Comparison of ENCODE assay signal across 8 cellular contexts in the genomic region with DNA sequence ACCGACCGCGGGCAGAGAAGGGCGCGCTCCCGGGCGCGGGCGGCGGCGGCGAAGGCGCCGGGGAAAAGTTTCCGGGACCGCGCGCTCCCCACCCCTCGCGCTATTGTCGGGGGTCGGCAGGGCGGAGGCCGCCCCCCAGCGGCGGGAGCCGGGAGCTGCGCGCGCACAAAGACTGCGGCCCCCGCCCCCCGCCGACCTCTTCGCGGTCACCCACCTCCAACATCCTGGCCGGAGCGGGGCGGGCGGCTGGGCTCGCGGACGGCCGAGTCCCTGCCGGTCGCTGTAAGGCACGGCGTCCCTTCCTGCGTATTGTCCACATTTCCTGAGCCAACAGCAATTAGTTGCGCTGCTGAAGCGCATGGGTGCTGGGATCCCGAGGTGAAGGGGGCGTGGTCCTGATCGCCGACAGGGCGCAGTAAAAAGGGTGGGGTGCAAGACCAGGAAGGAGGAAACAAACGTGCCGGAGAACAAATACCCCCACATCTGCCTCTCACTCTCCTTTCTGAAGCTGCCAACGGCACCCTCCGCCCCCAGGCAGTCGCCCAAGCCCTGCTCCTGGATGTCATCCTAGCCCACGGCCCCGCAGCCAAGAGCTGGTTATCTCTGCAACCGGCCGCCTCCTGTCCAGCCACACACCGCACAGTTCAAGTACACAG. TPM values are rescaled to one million over a fixed set of nuclear protein-coding genes. Genes with fewer than 3 reads are reported as not detected.
DNase-seq lines count a peak whose midpoint lies in the region; ATAC-seq and TF ChIP-seq lines count a peak whose summit lies in the region.

A gene with protein sequence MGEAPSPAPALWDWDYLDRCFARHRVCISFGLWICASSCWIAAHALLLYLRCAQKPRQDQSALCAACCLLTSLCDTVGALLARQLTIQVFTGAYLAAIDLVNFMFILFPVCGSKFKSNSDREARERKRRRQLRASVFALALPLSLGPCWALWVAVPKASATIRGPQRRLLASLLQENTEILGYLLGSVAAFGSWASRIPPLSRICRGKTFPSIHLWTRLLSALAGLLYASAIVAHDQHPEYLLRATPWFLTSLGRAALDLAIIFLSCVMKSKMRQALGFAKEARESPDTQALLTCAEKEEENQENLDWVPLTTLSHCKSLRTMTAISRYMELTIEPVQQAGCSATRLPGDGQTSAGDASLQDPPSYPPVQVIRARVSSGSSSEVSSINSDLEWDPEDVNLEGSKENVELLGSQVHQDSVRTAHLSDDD (minus strand): TSS at position 71 of the 656 bp plus-strand sequence. CDS start 204 bp downstream, outside the sequence.

- ATAC-seq in HG02642 (IDR thresholded peaks at IDR 0.05; ENCODE audit: poor library complexity, unreplicated experiment) (peak; percentile 87), right cardiac atrium (peak; percentile 93)

- no peaks in the 10 kb centered on the region for H3K9me3 ChIP-seq in adrenal gland (replicated peaks in 1 of 3)
- H3K9me3 ChIP-seq in right cardiac atrium (ENCODE audit: control insufficient read depth, low read length), result no peaks in the 10 kb centered on the region

- intact Hi-C loops in adrenal gland (cut with DNase I) (no loop called here), right cardiac atrium (cut with DNase I) (no loop called here)

- H3K4me1 ChIP-seq in adrenal gland (replicated peaks in 1 of 2) (no peaks in the 10 kb centered on the region), right cardiac atrium (ENCODE audit: control insufficient read depth, insufficient read depth, low read length) (peaks cover 5% of the 10 kb centered on the region)

- H3K27ac ChIP-seq in adrenal gland, result peak within 1 kb of the TSS in 3 of 5 donors; percentile 22 to 74 (median 49)
- H3K27ac ChIP-seq in right cardiac atrium (ENCODE audit: low read length), result peak within 1 kb of the TSS; percentile 69

- TF ChIP-seq CTCF in GM12873 (IDR thresholded peaks at IDR 0.05; ENCODE audit: insufficient read depth, low read depth, low read length, missing control alignments) (peak; percentile 64), adrenal gland (IDR thresholded peaks at IDR 0.05) (peak in 5 of 6 experiments; percentile 10 to 62 (median 52))

- H3K27me3 ChIP-seq in adrenal gland (no peaks in the 10 kb centered on the region), right cardiac atrium (ENCODE audit: control insufficient read depth, insufficient read depth) (no peaks in the 10 kb centered on the region)

- H3K4me3 ChIP-seq in adrenal gland, result peak within 1 kb of the TSS; percentile 1 to 88 (median 56)
- H3K4me3 ChIP-seq in right cardiac atrium (ENCODE audit: low read length), result peak within 1 kb of the TSS; percentile 64

- TF ChIP-seq POLR2A in adrenal gland (IDR thresholded peaks at IDR 0.05), result peak in 1 of 2 donors; percentile 38

- H3K36me3 ChIP-seq in adrenal gland (replicated peaks in 1 of 2), result no peaks in the 10 kb centered on the region

- DNase-seq in NCI-H1092 (lab: John Stamatoyannopoulos, UW) (peak; percentile 42), SW 1271 (lab: John Stamatoyannopoulos, UW) (peak; percentile 81 to 92), adrenal gland (peak; percentile 58 to 81 (median 65)), right cardiac atrium (peak; percentile 84 to 91 (median 91)), retina (peak; percentile 94), superior temporal gyrus (ENCODE audit: extremely low spot score) (no peak)

- 0 to 1% (median 1%) methylated on average over 12 to 66 of the region's 66 CpGs for WGBS in adrenal gland, 4 donors
- WGBS in right cardiac atrium, result under 1% methylated on average over 66 of the region's 66 CpGs

RNA-seq across cellular contexts. Expression of the gene that starts here (rescaled TPM):
- 1 to 10 TPM; 3.1 to 9.5 (median 6.7) TPM for total RNA-seq in adrenal gland
- polyA plus RNA-seq in adrenal gland, result 10 to 100 TPM in 2 of 3 donors, 1 to 10 TPM in 1; 1.3 to 20.4 (median 15.6) TPM
- 10 to 100 TPM in 1 of 4 donors, 1 to 10 TPM in 3; 5.1 to 11.3 (median 8.5) TPM for total RNA-seq in right cardiac atrium
- 7.6 TPM for polyA plus RNA-seq in right cardiac atrium
